9 cellular contexts compared by ENCODE assay signal in genomic region chrX:45801554-45801953, GRCh38.
A peak's percentile ranks its signal among the peaks of the same experiment; 100 is the strongest.
DNase-seq lines count a peak whose midpoint lies in the region; ATAC-seq and TF ChIP-seq lines count a peak whose summit lies in the region.
"Had no signal": no experiment of that assay in that cellular context is flagged by ENCODE, and none has a peak within 500 bp of the region (broad histone marks: within the 10 kb centered on the region; RNA-seq: fewer than 3 reads in every experiment).

No MANE protein-coding gene starts in this region.

- no peak overlapping the region for H3K18ac ChIP-seq in mesenchymal stem cell (ENCODE audit: low read depth in 1 of 2, low read length in 2 of 2)

- H3K9me3 ChIP-seq in mesenchymal stem cell (ENCODE audit: control insufficient read depth, low read length) = no peaks in the 10 kb centered on the region
- H3K9me3 ChIP-seq: HAP-1 had no signal

- 92% methylated on average over 2 of the region's 6 CpGs for WGBS in mesenchymal stem cell

- H3K79me1 ChIP-seq in mesenchymal stem cell (replicated peaks; ENCODE audit: low read length, poor library complexity, severe bottlenecking) = no peaks in the 10 kb centered on the region

- TF ChIP-seq POLR2A in NB4 (IDR thresholded peaks at IDR 0.05; ENCODE audit: extremely low read depth, insufficient read length) = no peak

- H2AK5ac ChIP-seq in mesenchymal stem cell (ENCODE audit: low read length, severe bottlenecking) = no peak overlapping the region

- no peak overlapping the region for H4K8ac ChIP-seq in mesenchymal stem cell (ENCODE audit: low read length)

- no peak overlapping the region for H3K14ac ChIP-seq in mesenchymal stem cell (ENCODE audit: low read length in 2 of 2)

- no peak overlapping the region for H2BK5ac ChIP-seq in mesenchymal stem cell (ENCODE audit: low read depth, low read length, poor library complexity, severe bottlenecking)

- no peak overlapping the region for H3K4ac ChIP-seq in mesenchymal stem cell (ENCODE audit: low read depth in 1 of 2, low read length in 2 of 2)

- H3K9ac ChIP-seq in mesenchymal stem cell (ENCODE audit: low read length) = peak overlapping the region; percentile 90

- DNase-seq in A172 (ENCODE audit: low spot score) (peak; percentile 56), GM12865 (ENCODE audit: low read depth) (peak; percentile 21), NB4 (ENCODE audit: low read depth) (peak; percentile 66), mesenchymal stem cell (peak; percentile 46), GM19238 (ENCODE audit: insufficient read length, low spot score) (no peak), caudate nucleus (lab: John Stamatoyannopoulos, UW) (no peak)
- DNase-seq in activated naive CD8-positive, alpha-beta T cell treated with anti-CD3 and anti-CD28 coated beads, Interleukin-2, amount 50 U/mL, for 24 hours = no peak

- H3K4me3 ChIP-seq in GM12865 (ENCODE audit: low read depth, low read length) (no peak overlapping the region), NB4 (ENCODE audit: low read depth, low read length) (peak overlapping the region; percentile 59), mesenchymal stem cell (ENCODE audit: insufficient read depth in 1 of 2, low read depth in 1 of 2, low read length in 2 of 2) (peak overlapping the region in 1 of 2 experiments; percentile 69)
- H3K4me3 ChIP-seq: HAP-1 had no signal

- peaks cover 9% of the 10 kb centered on the region for H3K4me1 ChIP-seq in mesenchymal stem cell (ENCODE audit: control insufficient read depth, insufficient read depth, low read depth, low read length)

- no peaks in the 10 kb centered on the region for H3K9me3 Mint-ChIP-seq in activated naive CD8-positive, alpha-beta T cell treated with anti-CD3 and anti-CD28 coated beads, Interleukin-2, amount 50 U/mL, for 24 hours

- no peak overlapping the region for H2BK15ac ChIP-seq in mesenchymal stem cell (ENCODE audit: low read depth, poor library complexity, severe bottlenecking)

- H3K4me2 ChIP-seq in mesenchymal stem cell (ENCODE audit: low read length, poor library complexity, severe bottlenecking) = no peak overlapping the region

- H3K4me3 Mint-ChIP-seq in activated naive CD8-positive, alpha-beta T cell treated with anti-CD3 and anti-CD28 coated beads, Interleukin-2, amount 50 U/mL, for 24 hours = peak overlapping the region; percentile 67

- no peak overlapping the region for H2BK12ac ChIP-seq in mesenchymal stem cell (ENCODE audit: low read length in 2 of 2)

- H3K27ac ChIP-seq in mesenchymal stem cell (ENCODE audit: low read length, poor library complexity, severe bottlenecking) (peak overlapping the region; percentile 74), caudate nucleus (ENCODE audit: low read depth, low read length) (no peak overlapping the region)

- no peak overlapping the region for H3K23ac ChIP-seq in mesenchymal stem cell (ENCODE audit: low read length in 2 of 2)

- no peaks in the 10 kb centered on the region for H3K27me3 Mint-ChIP-seq in activated naive CD8-positive, alpha-beta T cell treated with anti-CD3 and anti-CD28 coated beads, Interleukin-2, amount 50 U/mL, for 24 hours

- no peak overlapping the region for H2AFZ ChIP-seq in mesenchymal stem cell (ENCODE audit: low read depth, low read length)

- H2BK120ac ChIP-seq in mesenchymal stem cell (ENCODE audit: low read depth, low read length) = no peak overlapping the region

- peaks cover 0 to 1% of the 10 kb centered on the region in 2 experiments for H3K36me3 ChIP-seq in mesenchymal stem cell (ENCODE audit: control insufficient read depth in 1 of 2, insufficient read depth in 2 of 2, low read depth in 1 of 2, low read length in 2 of 2)

- H3K27me3 ChIP-seq in mesenchymal stem cell (ENCODE audit: control insufficient read depth in 1 of 2, insufficient read depth in 1 of 2, low read length in 2 of 2) = peaks cover 0 to 2% of the 10 kb centered on the region in 2 experiments

- H4K91ac ChIP-seq in mesenchymal stem cell (ENCODE audit: low read length) = no peak overlapping the region

- TF ChIP-seq CTCF in GM12865 (IDR thresholded peaks at IDR 0.05; ENCODE audit: insufficient read depth, low read depth, low read length, missing control alignments) = no peak
- TF ChIP-seq CTCF in NB4 (IDR thresholded peaks at IDR 0.05; ENCODE audit: low read depth, low read length) = no peak

- no peak for ATAC-seq in activated naive CD8-positive, alpha-beta T cell treated with anti-CD3 and anti-CD28 coated beads, Interleukin-2, amount 50 U/mL, for 24 hours
- no peak for ATAC-seq in GM18870 (IDR thresholded peaks at IDR 0.05; ENCODE audit: unreplicated experiment)

- peaks cover 37% of the 10 kb centered on the region for H3K36me3 Mint-ChIP-seq in activated naive CD8-positive, alpha-beta T cell treated with anti-CD3 and anti-CD28 coated beads, Interleukin-2, amount 50 U/mL, for 24 hours (ENCODE audit: low read depth)

- peaks cover 86% of the 10 kb centered on the region for H3K4me1 Mint-ChIP-seq in activated naive CD8-positive, alpha-beta T cell treated with anti-CD3 and anti-CD28 coated beads, Interleukin-2, amount 50 U/mL, for 24 hours

- peak overlapping the region; percentile 93 for H3K27ac Mint-ChIP-seq in activated naive CD8-positive, alpha-beta T cell treated with anti-CD3 and anti-CD28 coated beads, Interleukin-2, amount 50 U/mL, for 24 hours

Comparison
In these comparisons a context has a peak if more than half of its experiments do, and no peak if none do; other contexts are left out.
1. DNase-seq: peak in A172 (single experiment), GM12865 (single experiment), NB4 (single experiment) and mesenchymal stem cell (single experiment); none in activated naive CD8-positive, alpha-beta T cell treated with anti-CD3 and anti-CD28 coated beads, Interleukin-2, amount 50 U/mL, for 24 hours (single experiment), GM19238 (single experiment) and caudate nucleus (0 of 61).